Comparison of ENCODE assay signal across 1 cellular context in genomic region chr17:44794699-44795413, GRCh38.
A peak's percentile ranks its signal among the peaks of the same experiment; 100 is the strongest.
TF ChIP-seq lines count a peak whose summit lies in the region.

No MANE protein-coding gene starts in this region.

TF ChIP-seq in K562, 482 proteins besides CTCF, POLR2A, EP300 and RAD21 (continued from another document and continues in another):
- TF ChIP-seq RBM22 (IDR thresholded peaks at IDR 0.05; ENCODE audit: low read depth, low read length, poor library complexity, severe bottlenecking) (no peak), YY1 (IDR thresholded peaks at IDR 0.05; ENCODE audit: borderline replicate concordance in 1 of 3, control insufficient read depth in 1 of 3, extremely low read depth in 1 of 3, insufficient read depth in 3 of 3, insufficient read length in 1 of 3, insufficient replicate concordance in 2 of 3, low read depth in 1 of 3, low read length in 2 of 3) (peak in 1 of 3 experiments; percentile 11), SMARCC2 (IDR thresholded peaks at IDR 0.05; ENCODE audit: low read depth) (no peak), POLR2AphosphoS5 (IDR thresholded peaks at IDR 0.05; ENCODE audit: control insufficient read depth, insufficient read depth, low read depth, low read length) (no peak), TOE1 (IDR thresholded peaks at IDR 0.05; ENCODE audit: borderline replicate concordance) (no peak), TOE1 (CRISPR knock-in tag; IDR thresholded peaks at IDR 0.05; ENCODE audit: borderline replicate concordance, low read depth) (no peak), TAL1 (IDR thresholded peaks at IDR 0.05) (no peak), ZBTB11 (CRISPR knock-in tag; IDR thresholded peaks at IDR 0.05) (0 out of 6 replicates have a peak, but pooled peaks of 1 of the 3 experiments have one; percentile 36), ZNF589 (CRISPR knock-in tag; IDR thresholded peaks at IDR 0.05; ENCODE audit: low read depth) (peak; percentile 76; the same call in 1 of the 2 replicates), SMARCB1 (IDR thresholded peaks at IDR 0.05; ENCODE audit: insufficient read length, low read depth) (no peak), VEZF1 (CRISPR knock-in tag; IDR thresholded peaks at IDR 0.05) (0 out of 2 replicates have a peak, but pooled peaks have one; percentile 25), ETV1 (tag; conservative IDR thresholded peaks at IDR 0.05; ENCODE audit: low read depth) (peak; percentile 63), ZNF140 (CRISPR knock-in tag; IDR thresholded peaks at IDR 0.05) (no peak), THRB (CRISPR knock-in tag; conservative IDR thresholded peaks at IDR 0.05) (no peak), ZNF175 (CRISPR knock-in tag; IDR thresholded peaks at IDR 0.05; ENCODE audit: low read depth) (0 out of 2 replicates have a peak, but pooled peaks have one; percentile 24), RFX5 (IDR thresholded peaks at IDR 0.05; ENCODE audit: low read depth, low read length) (no peak), ZNF3 (CRISPR knock-in tag; IDR thresholded peaks at IDR 0.05) (no peak), ZNF584 (CRISPR knock-in tag; IDR thresholded peaks at IDR 0.05; ENCODE audit: low read depth) (peak; percentile 71), ZNF408 (CRISPR knock-in tag; IDR thresholded peaks at IDR 0.05; ENCODE audit: low read depth) (no peak), FIP1L1 (IDR thresholded peaks at IDR 0.05; ENCODE audit: low read depth, low read length, poor library complexity, severe bottlenecking) (no peak), NR0B1 (IDR thresholded peaks at IDR 0.05; ENCODE audit: partially characterized antibody) (no peak), MAFK (IDR thresholded peaks at IDR 0.05; ENCODE audit: low read length) (peak; percentile 24; the same call in 1 of the 2 replicates), XRCC5 (IDR thresholded peaks at IDR 0.05; ENCODE audit: low read depth, low read length) (no peak), NFE2L1 (tag; IDR thresholded peaks at IDR 0.05; ENCODE audit: borderline replicate concordance, low read depth) (no peak), ATF3 (IDR thresholded peaks at IDR 0.05) (peak; percentile 66), ATF3 (CRISPR knock-in tag; conservative IDR thresholded peaks at IDR 0.05) (no peak), CREB1 (IDR thresholded peaks at IDR 0.05) (no peak), CREB1 (CRISPR knock-in tag; IDR thresholded peaks at IDR 0.05) (peak; percentile 27; the same call in 1 of the 2 replicates), HDAC6 (IDR thresholded peaks at IDR 0.05; ENCODE audit: low read depth, low read length) (no peak), DIDO1 (tag; IDR thresholded peaks at IDR 0.05; ENCODE audit: low read depth) (no peak), ZNF717 (CRISPR knock-in tag; IDR thresholded peaks at IDR 0.05) (no peak), NFRKB (IDR thresholded peaks at IDR 0.05; ENCODE audit: low read depth) (no peak), NCOA1 (IDR thresholded peaks at IDR 0.05; ENCODE audit: low read depth) (peak; percentile 46; the same call in 1 of the 2 replicates), ATF1 (CRISPR knock-in tag; IDR thresholded peaks at IDR 0.05) (no peak), ATF1 (tag; IDR thresholded peaks at IDR 0.05) (peak; percentile 13; the same call in 1 of the 2 replicates), ZBTB33 (CRISPR knock-in tag; IDR thresholded peaks at IDR 0.05) (no peak), ZBTB8A (IDR thresholded peaks at IDR 0.05; ENCODE audit: partially characterized antibody) (no peak), BMI1 (IDR thresholded peaks at IDR 0.05; ENCODE audit: low read length) (no peak), FOXA1 (IDR thresholded peaks at IDR 0.05; ENCODE audit: borderline replicate concordance) (no peak), ERF (CRISPR knock-in tag; IDR thresholded peaks at IDR 0.05) (no peak), ZNF707 (CRISPR knock-in tag; conservative IDR thresholded peaks at IDR 0.05) (no peak), ZBTB2 (IDR thresholded peaks at IDR 0.05) (no peak), KAT8 (IDR thresholded peaks at IDR 0.05; ENCODE audit: low read depth) (no peak), RERE (CRISPR knock-in tag; IDR thresholded peaks at IDR 0.05; ENCODE audit: borderline replicate concordance) (no peak), JUNB (CRISPR knock-in tag; conservative IDR thresholded peaks at IDR 0.05) (no peak), GABPB1 (CRISPR knock-in tag; IDR thresholded peaks at IDR 0.05) (peak; percentile 73), SNIP1 (IDR thresholded peaks at IDR 0.05; ENCODE audit: low read depth) (no peak)
